In genomic region chr5:134969166-134969565, GRCh38 we compare ENCODE assay signal across 29 cellular contexts.
"Had no signal": no experiment of that assay in that cellular context is flagged by ENCODE, and none has a peak within 500 bp of the region (broad histone marks: within the 10 kb centered on the region; RNA-seq: fewer than 3 reads in every experiment).

No MANE protein-coding gene starts in this region.

- DNase-seq: activated CD4-positive, alpha-beta T cell treated with anti-CD3 and anti-CD28 coated beads for 1 hour; activated CD4-positive, alpha-beta T cell treated with anti-CD3 and anti-CD28 coated beads for 4 hours; activated CD4-positive, alpha-beta T cell treated with anti-CD3 and anti-CD28 coated beads, Interleukin-2, amount 10 ng/mL, durations not matched to agents 7 days and 5 days; activated CD4-positive, alpha-beta T cell treated with anti-CD3 and anti-CD28 coated beads, Interleukin-2, amount 50 U/mL, for 4 hours; activated CD8-positive, alpha-beta memory T cell treated with anti-CD3 and anti-CD28 coated beads for 24 hours; activated CD8-positive, alpha-beta T cell treated with anti-CD3 and anti-CD28 coated beads for 36 hours; activated effector memory CD4-positive, alpha-beta T cell treated with Interleukin-2 at 50 U/mL for 16 hours; activated gamma-delta T cell treated with Interleukin-2 at 50 U/mL for 16 hours; activated naive CD4-positive, alpha-beta T cell treated with anti-CD3 and anti-CD28 coated beads, Interleukin-2, amount 50 U/mL, for 16 hours; activated naive CD4-positive, alpha-beta T cell treated with Interleukin-2 at 50 U/mL for 16 hours; activated T-cell treated with anti-CD3 and anti-CD28 coated beads, Interleukin-2, amount 50 U/mL, for 4 hours; adrenal gland; amygdala; aorta; body of pancreas; caudate nucleus; cortex of kidney; dermis blood vessel endothelial cell; effector CD4-positive, alpha-beta T cell; effector memory CD8-positive, alpha-beta T cell; erythroblast; foreskin keratinocyte; gastrocnemius medialis; glutamatergic neuron; heart left ventricle; T-helper 2 cell had no signal

- ATAC-seq: activated CD8-positive, alpha-beta T cell treated with anti-CD3 and anti-CD28 coated beads for 36 hours; activated T-cell treated with anti-CD3 and anti-CD28 coated beads, Interleukin-2, amount 50 U/mL, for 4 hours; activated T-helper 17 cell treated with anti-CD3 and anti-CD28 coated beads, Interleukin-2, amount 50 U/mL, for 72 hours; body of pancreas; effector memory CD8-positive, alpha-beta T cell; foreskin keratinocyte; gastrocnemius medialis; heart left ventricle; WTC11 had no signal

- H3K36me3 ChIP-seq: adrenal gland had no signal

- H3K9me3 ChIP-seq: adrenal gland, body of pancreas, esophagus muscularis mucosa, gastrocnemius medialis, heart left ventricle had no signal

- H3K4me1 ChIP-seq: adrenal gland, esophagus muscularis mucosa, foreskin keratinocyte, heart left ventricle had no signal

- H3K27ac ChIP-seq: adrenal gland, body of pancreas, esophagus muscularis mucosa, foreskin keratinocyte, gastrocnemius medialis, heart left ventricle had no signal

- H3K27me3 ChIP-seq: adrenal gland, body of pancreas, esophagus muscularis mucosa, foreskin keratinocyte, gastrocnemius medialis, heart left ventricle had no signal

- H3K4me3 ChIP-seq: adrenal gland, body of pancreas, esophagus muscularis mucosa, gastrocnemius medialis, heart left ventricle had no signal
